ENCODE assay signal across 9 cellular contexts in genomic region chr3:129599607-129600006, GRCh38. TPM values are rescaled to one million over a fixed set of nuclear protein-coding genes. Genes with fewer than 3 reads are reported as not detected.
DNase-seq lines count a peak whose midpoint lies in the region; ATAC-seq and TF ChIP-seq lines count a peak whose summit lies in the region.
"Had no signal": no experiment of that assay in that cellular context is flagged by ENCODE, and none has a peak within 500 bp of the region (broad histone marks: within the 10 kb centered on the region; RNA-seq: fewer than 3 reads in every experiment).

No MANE protein-coding gene starts in this region.

- TF ChIP-seq CTCF in astrocyte of the spinal cord (IDR thresholded peaks at IDR 0.05; ENCODE audit: low read depth, low read length): no peak

- 65% methylated on average over 5 of the region's 5 CpGs for WGBS in urinary bladder

- no peaks in the 10 kb centered on the region for H3K36me3 ChIP-seq in urinary bladder (ENCODE audit: insufficient read depth)

- H3K4me1 ChIP-seq in urinary bladder (ENCODE audit: insufficient read depth): peaks cover 1% of the 10 kb centered on the region

- in situ Hi-C loops in astrocyte of the spinal cord (cut with HindIII; ENCODE audit: low sequenced_read_pairs): no loop called here

- no peak overlapping the region for H3K4me3 ChIP-seq in astrocyte of the spinal cord (ENCODE audit: low read depth, low read length)
- no peak overlapping the region for H3K4me3 ChIP-seq in urinary bladder (ENCODE audit: low read depth, low read length)

- H3K27ac ChIP-seq in urinary bladder (ENCODE audit: low read depth): peak overlapping the region; percentile 11
- H3K27ac ChIP-seq: 22Rv1 had no signal

- ATAC-seq in HG02885 (IDR thresholded peaks at IDR 0.05; ENCODE audit: poor library complexity, unreplicated experiment) (no peak), GM21515 (IDR thresholded peaks at IDR 0.05; ENCODE audit: unreplicated experiment) (no peak)

- DNase-seq in DMS 273 (lab: John Stamatoyannopoulos, UW; ENCODE audit: unreplicated experiment): peak; percentile 52
- no peak for DNase-seq in DMS 273 treated with DMSO at 0.1 percent for 48 hours (lab: John Stamatoyannopoulos, UW)
- peak; percentile 77 for DNase-seq in astrocyte of the spinal cord (ENCODE audit: low read depth, low spot score)
- peak; percentile 97 for DNase-seq in islet precursor cell
- DNase-seq in NCI-H524 treated with DMSO at 0.1 percent for 48 hours (lab: John Stamatoyannopoulos, UW): no peak

RNA-seq across cellular contexts. Expression of gene PLXND1, which starts 6.9 kb away (rescaled TPM):
- total RNA-seq in urinary bladder: 126 TPM
- 70.3 TPM for polyA plus RNA-seq in urinary bladder

RNA-seq across cellular contexts. Expression of gene H1-8, which starts 56.6 kb away (rescaled TPM):
- not detected for total RNA-seq in urinary bladder
- not detected for polyA plus RNA-seq in urinary bladder

Comparison
In these comparisons a context has a peak if more than half of its experiments do, and no peak if none do; other contexts are left out.
1. DNase-seq: peak in DMS 273 (single experiment), astrocyte of the spinal cord (single experiment) and islet precursor cell (single experiment); none in DMS 273 treated with DMSO at 0.1 percent for 48 hours (single experiment) and NCI-H524 treated with DMSO at 0.1 percent for 48 hours (single experiment).